Comparison of ENCODE assay signal across 18 cellular contexts in the genomic region with DNA sequence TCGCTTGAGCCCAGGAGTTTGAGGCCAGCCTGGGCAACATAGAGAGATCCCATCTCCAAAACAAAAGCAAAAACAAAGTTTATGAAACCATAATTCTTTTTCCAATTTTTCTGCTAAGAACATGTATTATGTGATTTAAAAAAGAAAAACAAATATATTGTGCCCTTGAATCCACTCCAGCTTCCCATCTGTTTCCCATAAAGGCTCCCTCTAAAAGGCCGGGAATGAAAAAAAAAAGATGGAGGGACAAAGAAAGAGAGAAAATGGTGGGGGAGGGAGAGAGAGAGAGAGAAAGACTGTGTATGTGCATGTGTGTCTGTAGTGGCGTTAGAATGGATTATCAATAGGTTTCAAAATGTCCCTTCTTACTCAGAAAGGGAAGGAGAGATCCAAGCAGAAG. TPM values are rescaled to one million over a fixed set of nuclear protein-coding genes. Genes with fewer than 3 reads are reported as not detected.
DNase-seq lines count a peak whose midpoint lies in the region; ATAC-seq and TF ChIP-seq lines count a peak whose summit lies in the region.
"Had no signal": no experiment of that assay in that cellular context is flagged by ENCODE, and none has a peak within 500 bp of the region (broad histone marks: within the 10 kb centered on the region; RNA-seq: fewer than 3 reads in every experiment).

No MANE protein-coding gene starts in this region.

- TF ChIP-seq CTCF in brain (conservative IDR thresholded peaks at IDR 0.05) (no peak), nephron (IDR thresholded peaks at IDR 0.05; ENCODE audit: unreplicated experiment in 3 of 3) (no peak), tibial artery (IDR thresholded peaks at IDR 0.05) (no peak)

- H3K4me1 Mint-ChIP-seq in activated CD8-positive, alpha-beta memory T cell treated with anti-CD3 and anti-CD28 coated beads, Interleukin-2, amount 10 ng/mL, durations not matched to agents 7 days and 5 days = peaks cover 11% of the 10 kb centered on the region
- H3K4me1 Mint-ChIP-seq in brain (peaks cover 13% of the 10 kb centered on the region), nephron (peaks cover 5% of the 10 kb centered on the region)

- H3K4me1 ChIP-seq in tibial artery = no peaks in the 10 kb centered on the region

- no peak overlapping the region for H3K4me3 Mint-ChIP-seq in activated CD8-positive, alpha-beta memory T cell treated with anti-CD3 and anti-CD28 coated beads, Interleukin-2, amount 10 ng/mL, durations not matched to agents 7 days and 5 days
- no peak overlapping the region for H3K4me3 Mint-ChIP-seq in brain
- H3K4me3 Mint-ChIP-seq in nephron = no peak overlapping the region
- H3K4me3 Mint-ChIP-seq: CD4-positive, CD25-positive, alpha-beta regulatory T cell had no signal

- H3K36me3 Mint-ChIP-seq in activated CD8-positive, alpha-beta memory T cell treated with anti-CD3 and anti-CD28 coated beads, Interleukin-2, amount 10 ng/mL, durations not matched to agents 7 days and 5 days = peaks cover 5% of the 10 kb centered on the region
- no peaks in the 10 kb centered on the region for H3K36me3 Mint-ChIP-seq in brain
- H3K36me3 Mint-ChIP-seq in nephron (ENCODE audit: low read depth) = no peaks in the 10 kb centered on the region
- H3K36me3 Mint-ChIP-seq: CD4-positive, CD25-positive, alpha-beta regulatory T cell had no signal

- H3K9me3 Mint-ChIP-seq in activated CD8-positive, alpha-beta memory T cell treated with anti-CD3 and anti-CD28 coated beads, Interleukin-2, amount 10 ng/mL, durations not matched to agents 7 days and 5 days (ENCODE audit: low read depth) = no peaks in the 10 kb centered on the region
- H3K9me3 Mint-ChIP-seq in brain (no peaks in the 10 kb centered on the region), nephron (no peaks in the 10 kb centered on the region)

- no peaks in the 10 kb centered on the region for H3K9me3 ChIP-seq in tibial artery
- H3K9me3 ChIP-seq: MG63, SJCRH30 had no signal

- CTCF ChIA-PET in activated CD8-positive, alpha-beta memory T cell treated with anti-CD3 and anti-CD28 coated beads, Interleukin-2, amount 10 ng/mL, durations not matched to agents 7 days and 5 days (lab: Charles Lee) = interaction anchor here (1.1 kb wide), 1 partner anchor 316 kb away, joined by 3 read pairs; no protein-coding TSS in a partner anchor

- ATAC-seq in activated CD8-positive, alpha-beta memory T cell treated with anti-CD3 and anti-CD28 coated beads, Interleukin-2, amount 10 ng/mL, durations not matched to agents 7 days and 5 days = no peak
- no peak for ATAC-seq in HG03521 (IDR thresholded peaks at IDR 0.05; ENCODE audit: unreplicated experiment)

- H3K4me3 ChIP-seq in tibial artery = no peak overlapping the region
- H3K4me3 ChIP-seq: MG63, SJCRH30 had no signal

- no peaks in the 10 kb centered on the region for H3K27me3 Mint-ChIP-seq in activated CD8-positive, alpha-beta memory T cell treated with anti-CD3 and anti-CD28 coated beads, Interleukin-2, amount 10 ng/mL, durations not matched to agents 7 days and 5 days
- H3K27me3 Mint-ChIP-seq in brain (peaks cover 3% of the 10 kb centered on the region), nephron (ENCODE audit: low read depth) (no peaks in the 10 kb centered on the region)

- no peak overlapping the region for H3K27ac ChIP-seq in tibial artery
- H3K27ac ChIP-seq: KMS-11, SJCRH30 had no signal

- intact Hi-C loops in tibial artery (cut with DNase I; ENCODE audit: low total_unique reads) = no loop called here

- peak overlapping the region; percentile 2 for H3K27ac Mint-ChIP-seq in activated CD8-positive, alpha-beta memory T cell treated with anti-CD3 and anti-CD28 coated beads, Interleukin-2, amount 10 ng/mL, durations not matched to agents 7 days and 5 days
- H3K27ac Mint-ChIP-seq in brain = peak overlapping the region in 3 of 5 experiments; percentile 25 to 97 (median 91)
- peak overlapping the region in 2 of 3 experiments; percentile 12 to 35 for H3K27ac Mint-ChIP-seq in nephron
- H3K27ac Mint-ChIP-seq: CD4-positive, CD25-positive, alpha-beta regulatory T cell had no signal

- no peaks in the 10 kb centered on the region for H3K27me3 ChIP-seq in tibial artery
- H3K27me3 ChIP-seq: MG63 had no signal

- no peaks in the 10 kb centered on the region for H3K36me3 ChIP-seq in tibial artery
- H3K36me3 ChIP-seq: MG63, SJCRH30 had no signal

- DNase-seq in activated CD8-positive, alpha-beta memory T cell treated with anti-CD3 and anti-CD28 coated beads, Interleukin-2, amount 10 ng/mL, durations not matched to agents 7 days and 5 days = no peak
- DNase-seq in activated CD8-positive, alpha-beta memory T cell treated with anti-CD3 and anti-CD28 coated beads, Interleukin-2, amount 50 U/mL, for 4 hours = no peak
- DNase-seq in tibial artery = no peak
- DNase-seq in cerebellar nuclear complex (lab: John Stamatoyannopoulos, UW) = no peak
- DNase-seq in GOT3 (lab: John Stamatoyannopoulos, UW) = no peak
- DNase-seq: Calu3; CD4-positive, CD25-positive, alpha-beta regulatory T cell; HCEC 1CT; MG63; NCI-H1105 treated with DMSO at 0.1 percent for 48 hours; NCI-H187; NCI-H69; NK-92 treated with Interleukin-12 subunit alpha and Interleukin-12 subunit beta, amount 100 ng/mL, for 24 hours; SJCRH30 had no signal

RNA-seq across cellular contexts. Expression of a gene that starts 20.5 kb away (rescaled TPM):
- 1 to 10 TPM in 1 of 2 experiments, under 1 TPM in 1; 0.96 to 4.5 TPM for total RNA-seq in activated CD8-positive, alpha-beta memory T cell treated with anti-CD3 and anti-CD28 coated beads, Interleukin-2, amount 10 ng/mL, durations not matched to agents 7 days and 5 days
- 5.5 TPM for polyA plus RNA-seq in brain (ENCODE audit: insufficient read depth, low read depth, low replicate concordance)
- total RNA-seq: CD4-positive, CD25-positive, alpha-beta regulatory T cell had no signal

Comparison
In these comparisons a context has a peak if more than half of its experiments do, and no peak if none do; other contexts are left out.
1. H3K27ac Mint-ChIP-seq: peak in every context shown above with its lines; median percentile 91 in brain; 24 in nephron; 2 in activated CD8-positive, alpha-beta memory T cell treated with anti-CD3 and anti-CD28 coated beads, Interleukin-2, amount 10 ng/mL, durations not matched to agents 7 days and 5 days.